In genomic region chr17:81576621-81577277, GRCh38 we compare ENCODE assay signal across 1 cellular context.
TF ChIP-seq lines count a peak whose summit lies in the region.

No MANE protein-coding gene starts in this region.

TF ChIP-seq in HepG2, 621 proteins besides CTCF, POLR2A, EP300 and RAD21 (continues in another document):
- peak; percentile 62; the same call in 1 of the 2 replicates for TF ChIP-seq TGIF2 (CRISPR knock-in tag; IDR thresholded peaks at IDR 0.05)
- peak; percentile 77; the same call in 1 of the 2 replicates for TF ChIP-seq GATAD2A (CRISPR knock-in tag; IDR thresholded peaks at IDR 0.05)
- no peak for TF ChIP-seq ZNF709 (CRISPR knock-in tag; IDR thresholded peaks at IDR 0.05)
- no peak for TF ChIP-seq ZNF674 (CRISPR knock-in tag; IDR thresholded peaks at IDR 0.05; ENCODE audit: low read depth)
- TF ChIP-seq IRX3 (CRISPR knock-in tag; IDR thresholded peaks at IDR 0.05; ENCODE audit: borderline replicate concordance, low read depth) = no peak
- 0 out of 4 replicates have a peak, but pooled peaks of 1 of the 2 experiments have one; percentile 11 for TF ChIP-seq KLF16 (CRISPR knock-in tag; IDR thresholded peaks at IDR 0.05)
- TF ChIP-seq, protein P1, sequence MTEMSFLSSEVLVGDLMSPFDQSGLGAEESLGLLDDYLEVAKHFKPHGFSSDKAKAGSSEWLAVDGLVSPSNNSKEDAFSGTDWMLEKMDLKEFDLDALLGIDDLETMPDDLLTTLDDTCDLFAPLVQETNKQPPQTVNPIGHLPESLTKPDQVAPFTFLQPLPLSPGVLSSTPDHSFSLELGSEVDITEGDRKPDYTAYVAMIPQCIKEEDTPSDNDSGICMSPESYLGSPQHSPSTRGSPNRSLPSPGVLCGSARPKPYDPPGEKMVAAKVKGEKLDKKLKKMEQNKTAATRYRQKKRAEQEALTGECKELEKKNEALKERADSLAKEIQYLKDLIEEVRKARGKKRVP (CRISPR knock-in tag; IDR thresholded peaks at IDR 0.05) = 0 out of 4 replicates have a peak, but pooled peaks of 1 of the 2 experiments have one; percentile 31
- TF ChIP-seq ZNF350 (CRISPR knock-in tag; IDR thresholded peaks at IDR 0.05; ENCODE audit: borderline replicate concordance, low read depth) = no peak
- TF ChIP-seq ZNF205 (CRISPR knock-in tag; IDR thresholded peaks at IDR 0.05) = 0 out of 2 replicates have a peak, but pooled peaks have one; percentile 13
- no peak for TF ChIP-seq ATF2 (CRISPR knock-in tag; IDR thresholded peaks at IDR 0.05)
- no peak for TF ChIP-seq AHR (CRISPR knock-in tag; IDR thresholded peaks at IDR 0.05)
- peak; percentile 86 for TF ChIP-seq HNRNPL (IDR thresholded peaks at IDR 0.05; ENCODE audit: low read depth, low read length)
- TF ChIP-seq ZKSCAN8 (CRISPR knock-in tag; IDR thresholded peaks at IDR 0.05; ENCODE audit: borderline replicate concordance) = peak; percentile 27; the same call in 1 of the 2 replicates
- TF ChIP-seq, protein P2, sequence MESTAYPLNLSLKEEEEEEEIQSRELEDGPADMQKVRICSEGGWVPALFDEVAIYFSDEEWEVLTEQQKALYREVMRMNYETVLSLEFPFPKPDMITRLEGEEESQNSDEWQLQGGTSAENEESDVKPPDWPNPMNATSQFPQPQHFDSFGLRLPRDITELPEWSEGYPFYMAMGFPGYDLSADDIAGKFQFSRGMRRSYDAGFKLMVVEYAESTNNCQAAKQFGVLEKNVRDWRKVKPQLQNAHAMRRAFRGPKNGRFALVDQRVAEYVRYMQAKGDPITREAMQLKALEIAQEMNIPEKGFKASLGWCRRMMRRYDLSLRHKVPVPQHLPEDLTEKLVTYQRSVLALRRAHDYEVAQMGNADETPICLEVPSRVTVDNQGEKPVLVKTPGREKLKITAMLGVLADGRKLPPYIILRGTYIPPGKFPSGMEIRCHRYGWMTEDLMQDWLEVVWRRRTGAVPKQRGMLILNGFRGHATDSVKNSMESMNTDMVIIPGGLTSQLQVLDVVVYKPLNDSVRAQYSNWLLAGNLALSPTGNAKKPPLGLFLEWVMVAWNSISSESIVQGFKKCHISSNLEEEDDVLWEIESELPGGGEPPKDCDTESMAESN (CRISPR knock-in tag; conservative IDR thresholded peaks at IDR 0.05) = no peak
- no peak for TF ChIP-seq ZNF572 (CRISPR knock-in tag; IDR thresholded peaks at IDR 0.05)
- TF ChIP-seq, protein P3, sequence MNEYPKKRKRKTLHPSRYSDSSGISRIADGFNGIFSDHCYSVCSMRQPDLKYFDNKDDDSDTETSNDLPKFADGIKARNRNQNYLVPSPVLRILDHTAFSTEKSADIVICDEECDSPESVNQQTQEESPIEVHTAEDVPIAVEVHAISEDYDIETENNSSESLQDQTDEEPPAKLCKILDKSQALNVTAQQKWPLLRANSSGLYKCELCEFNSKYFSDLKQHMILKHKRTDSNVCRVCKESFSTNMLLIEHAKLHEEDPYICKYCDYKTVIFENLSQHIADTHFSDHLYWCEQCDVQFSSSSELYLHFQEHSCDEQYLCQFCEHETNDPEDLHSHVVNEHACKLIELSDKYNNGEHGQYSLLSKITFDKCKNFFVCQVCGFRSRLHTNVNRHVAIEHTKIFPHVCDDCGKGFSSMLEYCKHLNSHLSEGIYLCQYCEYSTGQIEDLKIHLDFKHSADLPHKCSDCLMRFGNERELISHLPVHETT (CRISPR knock-in tag; conservative IDR thresholded peaks at IDR 0.05) = no peak
- TF ChIP-seq MXI1 (IDR thresholded peaks at IDR 0.05; ENCODE audit: borderline replicate concordance, low read depth, low read length) = peak; percentile 20; the same call in 1 of the 3 replicates
- peak; percentile 45; the same call in 1 of the 2 replicates for TF ChIP-seq NFIC (IDR thresholded peaks at IDR 0.05; ENCODE audit: low read length)
- TF ChIP-seq IKZF4 (CRISPR knock-in tag; IDR thresholded peaks at IDR 0.05; ENCODE audit: borderline replicate concordance, low read depth, not compliant biosample characterization) = no peak
- no peak for TF ChIP-seq GLMP (CRISPR knock-in tag; IDR thresholded peaks at IDR 0.05; ENCODE audit: borderline replicate concordance)
- 0 out of 2 replicates have a peak, but pooled peaks have one; percentile 12 for TF ChIP-seq ZNF331 (CRISPR knock-in tag; IDR thresholded peaks at IDR 0.05)
- no peak for TF ChIP-seq ZFP82 (CRISPR knock-in tag; IDR thresholded peaks at IDR 0.05; ENCODE audit: borderline replicate concordance)
- no peak for TF ChIP-seq ZNF746 (CRISPR knock-in tag; IDR thresholded peaks at IDR 0.05)
- no peak for TF ChIP-seq ETV5 (CRISPR knock-in tag; IDR thresholded peaks at IDR 0.05; ENCODE audit: borderline replicate concordance)
- TF ChIP-seq SETDB1 (CRISPR knock-in tag; IDR thresholded peaks at IDR 0.05; ENCODE audit: borderline replicate concordance) = no peak
- TF ChIP-seq RBM22 (optimal IDR thresholded peaks at IDR 0.05; ENCODE audit: low read length) = peak; percentile 22
- peak; percentile 25; the same call in 1 of the 2 replicates for TF ChIP-seq DRAP1 (CRISPR knock-in tag; IDR thresholded peaks at IDR 0.05)
- peak; percentile 33 for TF ChIP-seq RXRA (CRISPR knock-in tag; IDR thresholded peaks at IDR 0.05)
- peak; percentile 35; the same call in 1 of the 2 replicates for TF ChIP-seq HOXA3 (CRISPR knock-in tag; IDR thresholded peaks at IDR 0.05)
- no peak for TF ChIP-seq NR1H2 (CRISPR knock-in tag; IDR thresholded peaks at IDR 0.05; ENCODE audit: borderline replicate concordance, low read depth)
- TF ChIP-seq PITX1 (CRISPR knock-in tag; IDR thresholded peaks at IDR 0.05) = no peak
- TF ChIP-seq MAFF (IDR thresholded peaks at IDR 0.05; ENCODE audit: low read depth, low read length) = 0 out of 2 replicates have a peak, but pooled peaks have one; percentile 31
- no peak for TF ChIP-seq HOXA9 (CRISPR knock-in tag; IDR thresholded peaks at IDR 0.05; ENCODE audit: borderline replicate concordance)
- TF ChIP-seq, protein P4, sequence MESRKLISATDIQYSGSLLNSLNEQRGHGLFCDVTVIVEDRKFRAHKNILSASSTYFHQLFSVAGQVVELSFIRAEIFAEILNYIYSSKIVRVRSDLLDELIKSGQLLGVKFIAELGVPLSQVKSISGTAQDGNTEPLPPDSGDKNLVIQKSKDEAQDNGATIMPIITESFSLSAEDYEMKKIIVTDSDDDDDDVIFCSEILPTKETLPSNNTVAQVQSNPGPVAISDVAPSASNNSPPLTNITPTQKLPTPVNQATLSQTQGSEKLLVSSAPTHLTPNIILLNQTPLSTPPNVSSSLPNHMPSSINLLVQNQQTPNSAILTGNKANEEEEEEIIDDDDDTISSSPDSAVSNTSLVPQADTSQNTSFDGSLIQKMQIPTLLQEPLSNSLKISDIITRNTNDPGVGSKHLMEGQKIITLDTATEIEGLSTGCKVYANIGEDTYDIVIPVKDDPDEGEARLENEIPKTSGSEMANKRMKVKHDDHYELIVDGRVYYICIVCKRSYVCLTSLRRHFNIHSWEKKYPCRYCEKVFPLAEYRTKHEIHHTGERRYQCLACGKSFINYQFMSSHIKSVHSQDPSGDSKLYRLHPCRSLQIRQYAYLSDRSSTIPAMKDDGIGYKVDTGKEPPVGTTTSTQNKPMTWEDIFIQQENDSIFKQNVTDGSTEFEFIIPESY (CRISPR knock-in tag; IDR thresholded peaks at IDR 0.05) = peak; percentile 93
- TF ChIP-seq GMEB2 (CRISPR knock-in tag; IDR thresholded peaks at IDR 0.05; ENCODE audit: low read depth) = no peak
- TF ChIP-seq ZNF354B (CRISPR knock-in tag; IDR thresholded peaks at IDR 0.05) = no peak
- no peak for TF ChIP-seq ZSCAN21 (CRISPR knock-in tag; IDR thresholded peaks at IDR 0.05; ENCODE audit: borderline replicate concordance)
- peak; percentile 56; the same call in 1 of the 2 replicates for TF ChIP-seq PAXIP1 (CRISPR knock-in tag; conservative IDR thresholded peaks at IDR 0.05)
- TF ChIP-seq, protein P5, sequence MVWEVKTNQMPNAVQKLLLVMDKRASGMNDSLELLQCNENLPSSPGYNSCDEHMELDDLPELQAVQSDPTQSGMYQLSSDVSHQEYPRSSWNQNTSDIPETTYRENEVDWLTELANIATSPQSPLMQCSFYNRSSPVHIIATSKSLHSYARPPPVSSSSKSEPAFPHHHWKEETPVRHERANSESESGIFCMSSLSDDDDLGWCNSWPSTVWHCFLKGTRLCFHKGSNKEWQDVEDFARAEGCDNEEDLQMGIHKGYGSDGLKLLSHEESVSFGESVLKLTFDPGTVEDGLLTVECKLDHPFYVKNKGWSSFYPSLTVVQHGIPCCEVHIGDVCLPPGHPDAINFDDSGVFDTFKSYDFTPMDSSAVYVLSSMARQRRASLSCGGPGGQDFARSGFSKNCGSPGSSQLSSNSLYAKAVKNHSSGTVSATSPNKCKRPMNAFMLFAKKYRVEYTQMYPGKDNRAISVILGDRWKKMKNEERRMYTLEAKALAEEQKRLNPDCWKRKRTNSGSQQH (CRISPR knock-in tag; IDR thresholded peaks at IDR 0.05; ENCODE audit: low read depth) = 0 out of 2 replicates have a peak, but pooled peaks have one; percentile 27
- TF ChIP-seq HOXD1 (CRISPR knock-in tag; IDR thresholded peaks at IDR 0.05) = peak; percentile 98
- TF ChIP-seq FOSL2 (CRISPR knock-in tag; IDR thresholded peaks at IDR 0.05) = peak; percentile 91
- TF ChIP-seq ZNF235 (CRISPR knock-in tag; IDR thresholded peaks at IDR 0.05; ENCODE audit: borderline replicate concordance) = no peak
- no peak for TF ChIP-seq SP140L (CRISPR knock-in tag; IDR thresholded peaks at IDR 0.05; ENCODE audit: borderline replicate concordance)
- TF ChIP-seq, protein P6, sequence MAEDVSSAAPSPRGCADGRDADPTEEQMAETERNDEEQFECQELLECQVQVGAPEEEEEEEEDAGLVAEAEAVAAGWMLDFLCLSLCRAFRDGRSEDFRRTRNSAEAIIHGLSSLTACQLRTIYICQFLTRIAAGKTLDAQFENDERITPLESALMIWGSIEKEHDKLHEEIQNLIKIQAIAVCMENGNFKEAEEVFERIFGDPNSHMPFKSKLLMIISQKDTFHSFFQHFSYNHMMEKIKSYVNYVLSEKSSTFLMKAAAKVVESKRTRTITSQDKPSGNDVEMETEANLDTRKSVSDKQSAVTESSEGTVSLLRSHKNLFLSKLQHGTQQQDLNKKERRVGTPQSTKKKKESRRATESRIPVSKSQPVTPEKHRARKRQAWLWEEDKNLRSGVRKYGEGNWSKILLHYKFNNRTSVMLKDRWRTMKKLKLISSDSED (CRISPR knock-in tag; IDR thresholded peaks at IDR 0.05) = no peak
- no peak for TF ChIP-seq KLF9 (CRISPR knock-in tag; IDR thresholded peaks at IDR 0.05; ENCODE audit: low read depth)
